ENCODE assay signal across 8 cellular contexts in genomic region chr20:47220161-47220582, GRCh38.
DNase-seq lines count a peak whose midpoint lies in the region; ATAC-seq and TF ChIP-seq lines count a peak whose summit lies in the region.

No MANE protein-coding gene starts in this region.

- ATAC-seq in activated CD8-positive, alpha-beta memory T cell treated with anti-CD3 and anti-CD28 coated beads, Interleukin-2, amount 10 ng/mL, durations not matched to agents 7 days and 5 days: no peak
- no peak for ATAC-seq in HG02981 (IDR thresholded peaks at IDR 0.05; ENCODE audit: unreplicated experiment)

- DNase-seq in NCI-H1694 treated with DMSO at 0.1 percent for 48 hours (lab: John Stamatoyannopoulos, UW): peak; percentile 6
- DNase-seq in NCI-H1694 (lab: John Stamatoyannopoulos, UW): no peak
- DNase-seq in NAMALWA (ENCODE audit: low spot score): peak; percentile 70
- DNase-seq in activated CD8-positive, alpha-beta memory T cell treated with anti-CD3 and anti-CD28 coated beads, Interleukin-2, amount 10 ng/mL, durations not matched to agents 7 days and 5 days: peak; percentile 64
- DNase-seq in fibroblast of mammary gland (ENCODE audit: low read depth): peak; percentile 56
- peak; percentile 31 to 51 for DNase-seq in stimulated activated CD4-positive, alpha-beta T cell treated with anti-CD3 and anti-CD28 coated beads, Interleukin-1b, Interleukin-23, amount 100 ng/mL, for 4 hours (ENCODE audit: low read depth in 2 of 2)
- no peak for DNase-seq in NCI-H2171 treated with DMSO at 0.1 percent for 48 hours (lab: John Stamatoyannopoulos, UW)

- H3K4me1 Mint-ChIP-seq in activated CD8-positive, alpha-beta memory T cell treated with anti-CD3 and anti-CD28 coated beads, Interleukin-2, amount 10 ng/mL, durations not matched to agents 7 days and 5 days: peaks cover 8% of the 10 kb centered on the region

- H3K27ac Mint-ChIP-seq in activated CD8-positive, alpha-beta memory T cell treated with anti-CD3 and anti-CD28 coated beads, Interleukin-2, amount 10 ng/mL, durations not matched to agents 7 days and 5 days: peak overlapping the region; percentile 42

- no peak overlapping the region for H3K4me3 Mint-ChIP-seq in activated CD8-positive, alpha-beta memory T cell treated with anti-CD3 and anti-CD28 coated beads, Interleukin-2, amount 10 ng/mL, durations not matched to agents 7 days and 5 days

- TF ChIP-seq CTCF in fibroblast of mammary gland (conservative IDR thresholded peaks at IDR 0.05; ENCODE audit: control insufficient read depth, insufficient read depth, low read depth, low read length): peak; percentile 70

- peaks cover 57% of the 10 kb centered on the region for H3K36me3 Mint-ChIP-seq in activated CD8-positive, alpha-beta memory T cell treated with anti-CD3 and anti-CD28 coated beads, Interleukin-2, amount 10 ng/mL, durations not matched to agents 7 days and 5 days

- H3K4me3 ChIP-seq in fibroblast of mammary gland (ENCODE audit: control insufficient read depth, low read depth, low read length): no peak overlapping the region

- CTCF ChIA-PET in activated CD8-positive, alpha-beta memory T cell treated with anti-CD3 and anti-CD28 coated beads, Interleukin-2, amount 10 ng/mL, durations not matched to agents 7 days and 5 days (lab: Charles Lee): interaction anchor here (1.0 to 4.0 kb wide), 5 partner anchors 12 to 164 kb away, joined by 3 to 31 read pairs (median 5); partner anchors contain the start of gene ZMYND8

- H3K9me3 Mint-ChIP-seq in activated CD8-positive, alpha-beta memory T cell treated with anti-CD3 and anti-CD28 coated beads, Interleukin-2, amount 10 ng/mL, durations not matched to agents 7 days and 5 days (ENCODE audit: low read depth): no peaks in the 10 kb centered on the region

- no peaks in the 10 kb centered on the region for H3K27me3 Mint-ChIP-seq in activated CD8-positive, alpha-beta memory T cell treated with anti-CD3 and anti-CD28 coated beads, Interleukin-2, amount 10 ng/mL, durations not matched to agents 7 days and 5 days

Comparison
In these comparisons a context has a peak if more than half of its experiments do, and no peak if none do; other contexts are left out.
1. DNase-seq: peak in NCI-H1694 treated with DMSO at 0.1 percent for 48 hours (single experiment), NAMALWA (single experiment), activated CD8-positive, alpha-beta memory T cell treated with anti-CD3 and anti-CD28 coated beads, Interleukin-2, amount 10 ng/mL, durations not matched to agents 7 days and 5 days (single experiment), fibroblast of mammary gland (single experiment) and stimulated activated CD4-positive, alpha-beta T cell treated with anti-CD3 and anti-CD28 coated beads, Interleukin-1b, Interleukin-23, amount 100 ng/mL, for 4 hours (2 of 2); none in NCI-H1694 (single experiment) and NCI-H2171 treated with DMSO at 0.1 percent for 48 hours (single experiment).